ENCODE assay signal across 13 cellular contexts in genomic region chr6:31587791-31588777, GRCh38. TPM values are rescaled to one million over a fixed set of nuclear protein-coding genes. Genes with fewer than 3 reads are reported as not detected.
DNase-seq lines count a peak whose midpoint lies in the region; ATAC-seq and TF ChIP-seq lines count a peak whose summit lies in the region.
"Had no signal": no experiment of that assay in that cellular context is flagged by ENCODE, and none has a peak within 500 bp of the region (broad histone marks: within the 10 kb centered on the region; RNA-seq: fewer than 3 reads in every experiment).

No MANE protein-coding gene starts in this region.

- peaks cover 5% of the 10 kb centered on the region for H3K36me3 Mint-ChIP-seq in activated T-cell treated with anti-CD3 and anti-CD28 coated beads, Interleukin-2, amount 50 U/mL, for 4 hours (ENCODE audit: insufficient read depth)
- H3K36me3 Mint-ChIP-seq in T-helper 17 cell (ENCODE audit: low read depth) = peaks cover 4% of the 10 kb centered on the region

- H3K9me3 ChIP-seq in T-helper 17 cell (ENCODE audit: control insufficient read depth, low read length, poor library complexity, severe bottlenecking) (no peaks in the 10 kb centered on the region), transverse colon (no peaks in the 10 kb centered on the region), esophagus muscularis mucosa (no peaks in the 10 kb centered on the region)

- TF ChIP-seq EP300 in transverse colon (IDR thresholded peaks at IDR 0.05; ENCODE audit: low read depth) = no peak
- TF ChIP-seq EP300 in esophagus muscularis mucosa (IDR thresholded peaks at IDR 0.05) = no peak

- DNase-seq in activated T-cell treated with anti-CD3 and anti-CD28 coated beads, Interleukin-2, amount 50 U/mL, for 4 hours = no peak
- no peak for DNase-seq in activated T-cell treated with anti-CD3 and anti-CD28 coated beads for 4 hours
- no peak for DNase-seq in T-helper 17 cell
- DNase-seq in left kidney (ENCODE audit: low read depth, low spot score) = peak; percentile 32
- no peak for DNase-seq in transverse colon
- DNase-seq in esophagus muscularis mucosa (ENCODE audit: extremely low spot score) = no peak
- DNase-seq in medulla oblongata (ENCODE audit: extremely low spot score) = no peak
- DNase-seq in NCI-H146 (lab: John Stamatoyannopoulos, UW) = no peak
- DNase-seq: caudate nucleus; islet precursor cell; NCI-H187; stimulated activated CD4-positive, alpha-beta T cell treated with anti-CD3 and anti-CD28 coated beads, Interleukin-2, amount 100 ng/mL, for 24 hours had no signal

- no peaks in the 10 kb centered on the region for H3K9me3 Mint-ChIP-seq in activated T-cell treated with anti-CD3 and anti-CD28 coated beads, Interleukin-2, amount 50 U/mL, for 4 hours

- H3K27ac ChIP-seq in transverse colon (peak overlapping the region; percentile 51 to 69 (median 57)), esophagus muscularis mucosa (replicated peaks in 1 of 4) (no peak overlapping the region)

- peak; percentile 61 to 67 for ATAC-seq in activated T-cell treated with anti-CD3 and anti-CD28 coated beads, Interleukin-2, amount 50 U/mL, for 4 hours
- no peak for ATAC-seq in T-helper 17 cell

- H3K36me3 ChIP-seq in transverse colon = no peaks in the 10 kb centered on the region
- H3K36me3 ChIP-seq in esophagus muscularis mucosa = no peaks in the 10 kb centered on the region

- WGBS in transverse colon (ENCODE audit: low coverage in 1 of 2), 2 donors = 59 to 61% methylated on average over 4 to 12 of the region's 12 CpGs
- WGBS in esophagus muscularis mucosa = 50% methylated on average over 12 of the region's 12 CpGs

- H3K27me3 ChIP-seq in transverse colon = no peaks in the 10 kb centered on the region
- H3K27me3 ChIP-seq in esophagus muscularis mucosa = peaks cover 0 to 30% (median 3%) of the 10 kb centered on the region in 4 donors

- H3K4me1 ChIP-seq in transverse colon (peaks cover 0 to 21% (median 0%) of the 10 kb centered on the region in 4 donors), esophagus muscularis mucosa (no peaks in the 10 kb centered on the region)

- peaks cover 73% of the 10 kb centered on the region for H3K4me1 Mint-ChIP-seq in activated T-cell treated with anti-CD3 and anti-CD28 coated beads, Interleukin-2, amount 50 U/mL, for 4 hours (ENCODE audit: low read depth)
- H3K4me1 Mint-ChIP-seq in T-helper 17 cell = peaks cover 54% of the 10 kb centered on the region

- intact Hi-C loops in transverse colon (cut with DNase I; ENCODE audit: low total_unique reads) = no loop called here
- intact Hi-C loops in esophagus muscularis mucosa (cut with DNase I) = no loop called here

- in situ Hi-C loops in transverse colon (cut with MboI; ENCODE audit: low pct_ligation_motif_present in 1 of 4, low pct_unique_long_range_greater_than_20kb in 1 of 4, low sequenced_read_pairs in 3 of 4) = no loop called here

- peak overlapping the region in 1 of 4 donors; percentile 9 for H3K4me3 ChIP-seq in transverse colon
- H3K4me3 ChIP-seq in esophagus muscularis mucosa = no peak overlapping the region

- no peak for TF ChIP-seq POLR2A in transverse colon (IDR thresholded peaks at IDR 0.05)
- TF ChIP-seq POLR2A in esophagus muscularis mucosa (IDR thresholded peaks at IDR 0.05; ENCODE audit: low read depth) = no peak

- peak overlapping the region; percentile 92 for H3K27ac Mint-ChIP-seq in T-helper 17 cell
- H3K27ac Mint-ChIP-seq: progenitor cell of endocrine pancreas had no signal

- H3K4me3 Mint-ChIP-seq in activated T-cell treated with anti-CD3 and anti-CD28 coated beads, Interleukin-2, amount 50 U/mL, for 4 hours = peak overlapping the region; percentile 80
- H3K4me3 Mint-ChIP-seq in T-helper 17 cell = peak overlapping the region; percentile 88

- no peak for TF ChIP-seq CTCF in transverse colon (IDR thresholded peaks at IDR 0.05)
- TF ChIP-seq CTCF in esophagus muscularis mucosa (IDR thresholded peaks at IDR 0.05) = no peak

- no peaks in the 10 kb centered on the region for H3K27me3 Mint-ChIP-seq in activated T-cell treated with anti-CD3 and anti-CD28 coated beads, Interleukin-2, amount 50 U/mL, for 4 hours (ENCODE audit: low read depth)
- H3K27me3 Mint-ChIP-seq in T-helper 17 cell = no peaks in the 10 kb centered on the region

RNA-seq across cellular contexts. Expression of gene LST1, which starts 2.0 kb away (rescaled TPM):
- total RNA-seq in activated T-cell treated with anti-CD3 and anti-CD28 coated beads, Interleukin-2, amount 50 U/mL, for 4 hours = 1 to 10 TPM; 4.8 to 7.9 (median 7.0) TPM
- total RNA-seq in T-helper 17 cell (10 to 100 TPM; 30.6 to 42.6 TPM), transverse colon (1 to 10 TPM in 3 of 4 donors, not detected in 1; 1.1 to 7.6 (median 1.9) TPM), esophagus muscularis mucosa (1 to 10 TPM; 1.9 to 9.3 (median 6.8) TPM)
- total RNA-seq: progenitor cell of endocrine pancreas had no signal

RNA-seq across cellular contexts. Expression of gene NCR3, which starts 4.7 kb away (rescaled TPM):
- total RNA-seq in activated T-cell treated with anti-CD3 and anti-CD28 coated beads, Interleukin-2, amount 50 U/mL, for 4 hours = 10 to 100 TPM in 1 of 3 donors, 1 to 10 TPM in 2; 6.0 to 27.3 (median 8.4) TPM
- 1 to 10 TPM; 5.7 to 8.2 TPM for total RNA-seq in T-helper 17 cell
- not detected for total RNA-seq in transverse colon
- not detected for total RNA-seq in esophagus muscularis mucosa
- total RNA-seq: progenitor cell of endocrine pancreas had no signal

RNA-seq across cellular contexts. Expression of gene LTB, which starts 5.9 kb away (rescaled TPM):
- total RNA-seq in activated T-cell treated with anti-CD3 and anti-CD28 coated beads, Interleukin-2, amount 50 U/mL, for 4 hours = 100 to 1,000 TPM; 161 to 210 (median 186) TPM
- total RNA-seq in T-helper 17 cell = 100 to 1,000 TPM; 791 to 891 TPM
- total RNA-seq in transverse colon = 10 to 100 TPM in 1 of 4 donors, 1 to 10 TPM in 1, not detected in 2; 7.6 to 34.8 TPM
- 1 to 10 TPM in 1 of 4 donors, under 1 TPM in 1, not detected in 2; 0.57 to 1.5 TPM for total RNA-seq in esophagus muscularis mucosa

RNA-seq across cellular contexts. Expression of gene TNF, which starts 12.7 kb away (rescaled TPM):
- total RNA-seq in activated T-cell treated with anti-CD3 and anti-CD28 coated beads, Interleukin-2, amount 50 U/mL, for 4 hours = 100 to 1,000 TPM; 485 to 701 (median 587) TPM
- 10 to 100 TPM; 28.9 to 33.6 TPM for total RNA-seq in T-helper 17 cell
- 1 to 10 TPM in 1 of 4 donors, under 1 TPM in 1, not detected in 2; 0.41 to 1.1 TPM for total RNA-seq in transverse colon
- total RNA-seq in esophagus muscularis mucosa = 1 to 10 TPM in 1 of 4 donors, under 1 TPM in 1, not detected in 2; 0.17 to 1.5 TPM
- total RNA-seq: progenitor cell of endocrine pancreas had no signal

RNA-seq across cellular contexts. Expression of gene LTA, which starts 16.0 kb away (rescaled TPM):
- total RNA-seq in activated T-cell treated with anti-CD3 and anti-CD28 coated beads, Interleukin-2, amount 50 U/mL, for 4 hours = 1,000 to 10,000 TPM; 1,238 to 1,641 (median 1,296) TPM
- total RNA-seq in T-helper 17 cell = 10 to 100 TPM; 19.9 to 26.0 TPM
- total RNA-seq in transverse colon = not detected
- total RNA-seq in esophagus muscularis mucosa = not detected
- total RNA-seq: progenitor cell of endocrine pancreas had no signal

Comparison
In these comparisons a context has a peak if more than half of its experiments do, and no peak if none do; other contexts are left out.
1. H3K27ac ChIP-seq: peak in transverse colon (4 of 4); none in esophagus muscularis mucosa (0 of 4).
2. RNA of gene NCR3, which starts 4.7 kb away (total RNA-seq): 6.0 to 27.3 TPM in activated T-cell treated with anti-CD3 and anti-CD28 coated beads, Interleukin-2, amount 50 U/mL, for 4 hours and 5.7 to 8.2 TPM in T-helper 17 cell; not detected in transverse colon and not detected in esophagus muscularis mucosa; every median in the first group is over 4 times any median in the second.
3. RNA of gene LTB, which starts 5.9 kb away (total RNA-seq): 791 to 891 TPM in T-helper 17 cell and 161 to 210 TPM in activated T-cell treated with anti-CD3 and anti-CD28 coated beads, Interleukin-2, amount 50 U/mL, for 4 hours; 7.6 to 34.8 TPM in transverse colon and 0.57 to 1.5 TPM in esophagus muscularis mucosa; every median in the first group is over 4 times any median in the second.